ENCODE assay signal across 5 cellular contexts in genomic region chr5:51732304-51732703, GRCh38.
"Had no signal": no experiment of that assay in that cellular context is flagged by ENCODE, and none has a peak within 500 bp of the region (broad histone marks: within the 10 kb centered on the region; RNA-seq: fewer than 3 reads in every experiment).

No MANE protein-coding gene starts in this region.

- H3K27ac Mint-ChIP-seq: GM23338, H9 had no signal

- H3K4me2 ChIP-seq: GM23338 had no signal

- H3K4me3 Mint-ChIP-seq: GM23338, H9 had no signal

- H2AFZ ChIP-seq: GM23338 had no signal

- H3K4me3 ChIP-seq: GM23338, K562 had no signal

- DNase-seq: H9, HCEC 1CT, IMR-90 had no signal

- ATAC-seq: GM23338, K562 had no signal
